Comparison of ENCODE assay signal across 10 cellular contexts in the genomic region with DNA sequence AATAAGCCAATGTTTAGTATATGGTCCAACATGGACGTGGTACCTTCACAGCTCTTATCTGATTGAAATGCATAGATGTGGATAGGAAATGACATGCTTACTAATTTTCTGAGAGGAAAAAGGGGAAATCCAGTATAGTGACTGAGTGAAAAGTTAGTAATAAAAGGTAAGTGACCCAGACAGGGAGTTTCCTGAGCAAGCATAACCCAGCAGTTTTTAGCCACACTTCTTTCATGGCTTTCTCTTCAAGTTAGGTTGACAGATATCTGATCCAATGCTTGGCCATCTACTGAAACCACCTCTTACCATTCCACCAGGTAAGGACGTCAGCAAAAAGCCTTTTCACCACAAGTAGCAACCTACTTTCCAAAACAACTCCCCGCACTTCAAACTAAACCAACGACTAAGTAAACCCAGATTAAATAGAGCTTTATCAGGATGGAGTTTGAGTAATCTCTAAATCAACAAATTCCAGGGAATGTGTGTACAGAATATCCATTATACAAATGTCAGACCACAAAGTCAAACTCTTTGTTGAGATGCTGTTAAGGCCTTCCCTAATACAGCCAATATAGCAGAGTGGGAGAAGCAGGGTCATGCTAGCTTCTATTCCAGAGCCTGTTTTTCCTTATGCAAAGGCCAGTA.
DNase-seq lines count a peak whose midpoint lies in the region; ATAC-seq and TF ChIP-seq lines count a peak whose summit lies in the region.
"Had no signal": no experiment of that assay in that cellular context is flagged by ENCODE, and none has a peak within 500 bp of the region (broad histone marks: within the 10 kb centered on the region; RNA-seq: fewer than 3 reads in every experiment).

No MANE protein-coding gene starts in this region.

- no peak overlapping the region for H3K4me3 Mint-ChIP-seq in central memory CD8-positive, alpha-beta T cell

- ATAC-seq in GM18505 (IDR thresholded peaks at IDR 0.05; ENCODE audit: unreplicated experiment) (peak; percentile 41), GM19463 (IDR thresholded peaks at IDR 0.05; ENCODE audit: unreplicated experiment) (peak; percentile 43), HG03175 (IDR thresholded peaks at IDR 0.05; ENCODE audit: unreplicated experiment) (peak; percentile 41)
- peak; percentile 85 for ATAC-seq in central memory CD8-positive, alpha-beta T cell (replicated peaks; ENCODE audit: extremely low read depth, poor library complexity, severe bottlenecking)

- DNase-seq in central memory CD8-positive, alpha-beta T cell (ENCODE audit: low spot score in 2 of 2): no peak
- no peak for DNase-seq in posterior cingulate gyrus
- DNase-seq in epidermal melanocyte (ENCODE audit: insufficient read length, low spot score): no peak
- DNase-seq in SIG-M5 (lab: John Stamatoyannopoulos, UW): no peak
- DNase-seq in HUDEP-2 (lab: John Stamatoyannopoulos, UW; ENCODE audit: unreplicated experiment in 76 of 76): no peak
- DNase-seq: mesenchymal stem cell, NCI-H2029 treated with DMSO at 0.1 percent for 48 hours had no signal

- intact Hi-C loops in posterior cingulate gyrus (cut with DNase I): no loop called here

- H3K4me1 Mint-ChIP-seq in central memory CD8-positive, alpha-beta T cell: no peaks in the 10 kb centered on the region

- no peaks in the 10 kb centered on the region for H3K36me3 Mint-ChIP-seq in central memory CD8-positive, alpha-beta T cell (ENCODE audit: insufficient read depth)

- no peaks in the 10 kb centered on the region for H3K9me3 Mint-ChIP-seq in central memory CD8-positive, alpha-beta T cell

- H3K27me3 Mint-ChIP-seq in central memory CD8-positive, alpha-beta T cell: no peaks in the 10 kb centered on the region

- no peak overlapping the region for H3K27ac Mint-ChIP-seq in central memory CD8-positive, alpha-beta T cell (ENCODE audit: low read depth)

- no peak for TF ChIP-seq POLR2A in GM18505 (IDR thresholded peaks at IDR 0.05; ENCODE audit: borderline replicate concordance, extremely low read depth, insufficient read depth, insufficient read length)
